In genomic region chr14:91126761-91127160, GRCh38 we compare ENCODE assay signal across 21 cellular contexts. TPM values are rescaled to one million over a fixed set of nuclear protein-coding genes. Genes with fewer than 3 reads are reported as not detected.
A peak's percentile ranks its signal among the peaks of the same experiment; 100 is the strongest.
DNase-seq lines count a peak whose midpoint lies in the region; ATAC-seq and TF ChIP-seq lines count a peak whose summit lies in the region.
"Had no signal": no experiment of that assay in that cellular context is flagged by ENCODE, and none has a peak within 500 bp of the region (broad histone marks: within the 10 kb centered on the region; RNA-seq: fewer than 3 reads in every experiment).

No MANE protein-coding gene starts in this region.

- H4K12ac ChIP-seq in trophoblast cell (ENCODE audit: low read depth, low read length): no peak overlapping the region

- no peak overlapping the region for H2AFZ ChIP-seq in trophoblast cell (ENCODE audit: insufficient read depth, low read length, poor library complexity)
- H2AFZ ChIP-seq: GM23248 had no signal

- H3K4me1 Mint-ChIP-seq in MCF 10A (ENCODE audit: insufficient read depth, unreplicated experiment): peaks cover 11% of the 10 kb centered on the region
- H3K4me1 Mint-ChIP-seq: endodermal cell had no signal

- H3K27ac ChIP-seq in breast epithelium (peak overlapping the region; percentile 30 to 88), trophoblast cell (ENCODE audit: low read depth, low read length) (peak overlapping the region; percentile 31), ovary (no peak overlapping the region)
- H3K27ac ChIP-seq: BLaER1, GM23248, SJSA1 had no signal

- no peak overlapping the region for H3K27ac Mint-ChIP-seq in MCF 10A (ENCODE audit: low read depth, unreplicated experiment)
- H3K27ac Mint-ChIP-seq: activated CD4-positive, alpha-beta memory T cell treated with anti-CD3 and anti-CD28 coated beads for 36 hours; endodermal cell had no signal

- H3K36me3 ChIP-seq in breast epithelium (no peaks in the 10 kb centered on the region), trophoblast cell (ENCODE audit: control insufficient read depth in 1 of 2, insufficient read depth in 2 of 2, low read length in 2 of 2) (no peaks in the 10 kb centered on the region), ovary (no peaks in the 10 kb centered on the region), MG63 (peaks cover 9% of the 10 kb centered on the region; the same call in 1 of the 2 replicates)

- intact Hi-C loops in breast epithelium (cut with DNase I; ENCODE audit: low total_unique reads) (no loop called here), MCF 10A (cut with micrococcal nuclease) (no loop called here), ovary (cut with DNase I) (no loop called here)

- H3K79me2 ChIP-seq in trophoblast cell (ENCODE audit: control insufficient read depth, insufficient read depth, low read length, poor library complexity): no peaks in the 10 kb centered on the region

- CTCF ChIA-PET in MCF 10A (lab: Yijun Ruan, JAX): interaction anchor here (0.6 kb wide), 1 partner anchor 43 kb away, joined by 3 read pairs; no protein-coding TSS in a partner anchor

- peak overlapping the region; percentile 71 for H4K91ac ChIP-seq in trophoblast cell (ENCODE audit: low read depth, low read length)

- H3K18ac ChIP-seq in trophoblast cell (ENCODE audit: low read length): no peak overlapping the region

- ATAC-seq in GM18870 (IDR thresholded peaks at IDR 0.05; ENCODE audit: unreplicated experiment): no peak

- no peak for TF ChIP-seq EP300 in ovary (IDR thresholded peaks at IDR 0.05)

- no peak overlapping the region for H4K8ac ChIP-seq in trophoblast cell (ENCODE audit: low read depth, low read length)

- DNase-seq in breast epithelium (ENCODE audit: low spot score in 2 of 2) (no peak), MCF 10A (ENCODE audit: unreplicated experiment) (no peak), globus pallidus (ENCODE audit: low spot score) (peak; percentile 34), trophoblast cell (peak in 1 of 2 donors; percentile 39), germinal center (ENCODE audit: low spot score) (no peak), ovary (no peak), MG63 (no peak)
- DNase-seq: 8988T; activated CD4-positive, alpha-beta memory T cell treated with anti-CD3 and anti-CD28 coated beads for 36 hours; activated naive CD4-positive, alpha-beta T cell; activated T-cell treated with anti-CD3 and anti-CD28 coated beads for 4 hours; endodermal cell; GM23248; kidney glomerular epithelial cell; NCI-H2107; NCI-H524 treated with DMSO at 0.1 percent for 48 hours; T-helper 2 cell had no signal

- H3K4me2 ChIP-seq in trophoblast cell (ENCODE audit: low read length): no peak overlapping the region
- H3K4me2 ChIP-seq: BLaER1 had no signal

- H3K23ac ChIP-seq in trophoblast cell (ENCODE audit: low read length): no peak overlapping the region

- H3K27me3 Mint-ChIP-seq in MCF 10A (ENCODE audit: insufficient read depth, unreplicated experiment): no peaks in the 10 kb centered on the region
- H3K27me3 Mint-ChIP-seq: activated CD4-positive, alpha-beta memory T cell treated with anti-CD3 and anti-CD28 coated beads for 36 hours had no signal

- no peak overlapping the region for H2AK5ac ChIP-seq in trophoblast cell (ENCODE audit: low read length)

- POLR2A ChIA-PET in MCF 10A (lab: Yijun Ruan, JAX): interaction anchor here (0.6 to 5.2 kb wide), 6 partner anchors 8 to 237 kb away, joined by 3 to 29 read pairs (median 4); partner anchors contain the start of gene DGLUCY

- H3K14ac ChIP-seq in trophoblast cell (ENCODE audit: low read length): no peak overlapping the region

- H3K4me3 Mint-ChIP-seq in MCF 10A (ENCODE audit: unreplicated experiment): no peak overlapping the region
- H3K4me3 Mint-ChIP-seq: activated CD4-positive, alpha-beta memory T cell treated with anti-CD3 and anti-CD28 coated beads for 36 hours; endodermal cell had no signal

- no CpG with 5 or more reads among the region's 2 CpGs for WGBS in trophoblast cell (ENCODE audit: extremely low coverage, insufficient coverage, insufficient read length)
- WGBS in ovary, 3 donors: 89 to 95% (median 93%) methylated on average over 2 of the region's 2 CpGs

- TF ChIP-seq POLR2A in breast epithelium (IDR thresholded peaks at IDR 0.05) (no peak), ovary (IDR thresholded peaks at IDR 0.05) (no peak)

- no peak overlapping the region for H2BK120ac ChIP-seq in trophoblast cell (ENCODE audit: insufficient read depth, low read length, poor library complexity)

- H3K27me3 ChIP-seq in breast epithelium (no peaks in the 10 kb centered on the region), trophoblast cell (ENCODE audit: insufficient read depth, low read length) (no peaks in the 10 kb centered on the region), ovary (no peaks in the 10 kb centered on the region), MG63 (no peaks in the 10 kb centered on the region)
- H3K27me3 ChIP-seq: BLaER1, SJSA1, tibial nerve had no signal

- H3K9me3 ChIP-seq in breast epithelium: no peaks in the 10 kb centered on the region
- H3K9me3 ChIP-seq in trophoblast cell (ENCODE audit: insufficient read depth, low read depth, low read length): peaks cover 4% of the 10 kb centered on the region
- H3K9me3 ChIP-seq in ovary: no peaks in the 10 kb centered on the region
- no peaks in the 10 kb centered on the region for H3K9me3 ChIP-seq in MG63
- H3K9me3 ChIP-seq: SJSA1 had no signal

- H3K9ac ChIP-seq in trophoblast cell (ENCODE audit: low read length): no peak overlapping the region
- H3K9ac ChIP-seq: BLaER1, GM23248 had no signal

- H2BK5ac ChIP-seq in trophoblast cell (ENCODE audit: low read depth, low read length, poor library complexity): no peak overlapping the region

- H3K4ac ChIP-seq in trophoblast cell (ENCODE audit: low read depth, low read length): no peak overlapping the region

- no peak for TF ChIP-seq CTCF in breast epithelium (IDR thresholded peaks at IDR 0.05)
- TF ChIP-seq CTCF in MCF 10A (IDR thresholded peaks at IDR 0.05; ENCODE audit: unreplicated experiment): no peak
- TF ChIP-seq CTCF in ovary (IDR thresholded peaks at IDR 0.05): no peak

- no peaks in the 10 kb centered on the region for H3K9me3 Mint-ChIP-seq in MCF 10A (ENCODE audit: unreplicated experiment)
- H3K9me3 Mint-ChIP-seq: activated CD4-positive, alpha-beta memory T cell treated with anti-CD3 and anti-CD28 coated beads for 36 hours had no signal

- no peak overlapping the region for H3K4me3 ChIP-seq in breast epithelium
- no peak overlapping the region for H3K4me3 ChIP-seq in trophoblast cell (ENCODE audit: low read depth, low read length)
- no peak overlapping the region for H3K4me3 ChIP-seq in ovary
- H3K4me3 ChIP-seq in MG63: no peak overlapping the region
- H3K4me3 ChIP-seq: BLaER1, GM23248, SJSA1, tibial nerve had no signal

- no TSS peak for BruUV-seq in MCF 10A (replicated peaks; lab: Mats Ljungman, UMichigan)

- H3K36me3 Mint-ChIP-seq in MCF 10A (ENCODE audit: insufficient read depth, unreplicated experiment): peaks cover 16% of the 10 kb centered on the region

- no peak overlapping the region for H2BK12ac ChIP-seq in trophoblast cell (ENCODE audit: low read length)

- peaks cover 14% of the 10 kb centered on the region for H3K79me1 ChIP-seq in trophoblast cell (ENCODE audit: low read length)

- H3K4me1 ChIP-seq in breast epithelium (peaks cover 3 to 11% of the 10 kb centered on the region in 2 donors), trophoblast cell (ENCODE audit: control insufficient read depth in 1 of 2, insufficient read depth in 2 of 2, low read length in 2 of 2) (peaks cover 3 to 8% of the 10 kb centered on the region in 2 experiments), ovary (ENCODE audit: insufficient read depth) (no peaks in the 10 kb centered on the region)
- H3K4me1 ChIP-seq: SJSA1 had no signal

RNA-seq across cellular contexts. Expression of gene DGLUCY, which starts 12.9 kb away (rescaled TPM):
- total RNA-seq in breast epithelium: 10 to 100 TPM; 32.6 to 35.7 (median 34.4) TPM
- 11.3 and 11.7 TPM in 2 replicates for total RNA-seq in MCF 10A (2022)
- polyA plus RNA-seq in trophoblast cell (2013): 8.8 and 10.1 TPM in 2 replicates
- 10 to 100 TPM; 17.9 to 52.2 (median 39.3) TPM for total RNA-seq in ovary
- polyA plus RNA-seq in ovary: 10 to 100 TPM; 24.1 to 73.3 TPM
- 11.0 and 18.3 TPM in 2 replicates for total RNA-seq in MG63 (2014; rRNA removed; shearing (Covaris generic); ENCODE audit: low replicate concordance)

Comparison
In these comparisons a context has a peak if more than half of its experiments do, and no peak if none do; other contexts are left out.
1. H3K27ac ChIP-seq: peak in breast epithelium (2 of 2) and trophoblast cell (single experiment); none in ovary (0 of 2).